20 cellular contexts compared by ENCODE assay signal in genomic region chr1:19734056-19734455, GRCh38.
DNase-seq lines count a peak whose midpoint lies in the region; ATAC-seq and TF ChIP-seq lines count a peak whose summit lies in the region.
"Had no signal": no experiment of that assay in that cellular context is flagged by ENCODE, and none has a peak within 500 bp of the region (broad histone marks: within the 10 kb centered on the region; RNA-seq: fewer than 3 reads in every experiment).

No MANE protein-coding gene starts in this region.

- H3K4ac ChIP-seq in neuronal stem cell (ENCODE audit: low read length) = no peak overlapping the region

- intact Hi-C loops in ascending aorta (cut with DNase I) = loop anchor here (10.0 kb wide), 1 partner anchor 289 kb away; no protein-coding TSS in a partner anchor

- H3K4me2 ChIP-seq in GM23248 (ENCODE audit: unreplicated experiment) (no peak overlapping the region), neuronal stem cell (ENCODE audit: insufficient read depth, low read length, poor library complexity, severe bottlenecking) (no peak overlapping the region)
- H3K4me2 ChIP-seq: BLaER1 treated with 17β-estradiol and CSF1 and Interleukin-3, amounts not matched to agents 10 nM and 100 nM had no signal

- no peak overlapping the region for H2BK120ac ChIP-seq in neuronal stem cell (ENCODE audit: low read depth, low read length)

- H3K27ac ChIP-seq in GM23248 (no peak overlapping the region), ascending aorta (peak overlapping the region; percentile 85 to 95), cingulate gyrus (ENCODE audit: low read depth, low read length) (peak overlapping the region; percentile 26), neuronal stem cell (replicated peaks; ENCODE audit: low read length) (no peak overlapping the region), suprapubic skin (no peak overlapping the region)
- H3K27ac ChIP-seq in CD8-positive, alpha-beta memory T cell (ENCODE audit: low read depth, low read length) = no peak overlapping the region
- H3K27ac ChIP-seq: BLaER1 treated with 17β-estradiol and CSF1 and Interleukin-3, amounts not matched to agents 10 nM and 100 nM; RWPE1 had no signal

- no peak for ATAC-seq in GM18505 (IDR thresholded peaks at IDR 0.05; ENCODE audit: unreplicated experiment)
- ATAC-seq: GM12878, PC-3 had no signal

- H3F3A ChIP-seq in GM23248 (ENCODE audit: insufficient read depth) = peaks cover 11% of the 10 kb centered on the region

- H3K14ac ChIP-seq in neuronal stem cell (ENCODE audit: low read length) = no peak overlapping the region

- peaks cover 0 to 4% (median 0%) of the 10 kb centered on the region in 5 donors for H3K9me3 Mint-ChIP-seq in CD8-positive, alpha-beta memory T cell

- H3K79me2 ChIP-seq in GM23248 (ENCODE audit: insufficient read depth) = no peaks in the 10 kb centered on the region

- H3K9me3 ChIP-seq in GM23248 (ENCODE audit: low read depth) (no peaks in the 10 kb centered on the region), ascending aorta (peaks cover 0 to 12% of the 10 kb centered on the region in 2 donors), neuronal stem cell (replicated peaks in 1 of 2; ENCODE audit: control insufficient read depth in 2 of 2, insufficient read depth in 1 of 2, low read depth in 1 of 2, low read length in 2 of 2) (peaks cover 6% of the 10 kb centered on the region in 2 donors), suprapubic skin (no peaks in the 10 kb centered on the region)
- H3K9me3 ChIP-seq in CD8-positive, alpha-beta memory T cell (ENCODE audit: low read length) = no peaks in the 10 kb centered on the region

- POLR2A ChIA-PET in CD8-positive, alpha-beta memory T cell (lab: Charles Lee) = no interaction called here

- CTCF ChIA-PET in CD8-positive, alpha-beta memory T cell (lab: Charles Lee) = no interaction called here

- H3K36me3 Mint-ChIP-seq in CD8-positive, alpha-beta memory T cell = peaks cover 29 to 73% (median 42%) of the 10 kb centered on the region in 3 donors

- no peak overlapping the region for H4K8ac ChIP-seq in neuronal stem cell (ENCODE audit: low read depth, low read length)

- H3K4me3 Mint-ChIP-seq in CD8-positive, alpha-beta memory T cell = no peak overlapping the region

- H3K4me1 Mint-ChIP-seq in CD8-positive, alpha-beta memory T cell = no peaks in the 10 kb centered on the region

- H3K27me3 ChIP-seq in GM23248 (replicated peaks; ENCODE audit: insufficient read depth) = no peaks in the 10 kb centered on the region
- H3K27me3 ChIP-seq in ascending aorta = no peaks in the 10 kb centered on the region
- peaks cover 0 to 70% (median 0%) of the 10 kb centered on the region in 3 experiments for H3K27me3 ChIP-seq in neuronal stem cell (ENCODE audit: control insufficient read depth in 3 of 3, insufficient read depth in 3 of 3, low read depth in 1 of 3, low read length in 3 of 3)
- no peaks in the 10 kb centered on the region for H3K27me3 ChIP-seq in CD8-positive, alpha-beta memory T cell (ENCODE audit: insufficient read depth, low read length, poor library complexity, severe bottlenecking)
- H3K27me3 ChIP-seq in suprapubic skin = no peaks in the 10 kb centered on the region
- H3K27me3 ChIP-seq: BLaER1 treated with 17β-estradiol and CSF1 and Interleukin-3, amounts not matched to agents 10 nM and 100 nM had no signal

- H2BK15ac ChIP-seq in neuronal stem cell (ENCODE audit: low read length) = no peak overlapping the region

- H3K4me3 ChIP-seq in GM23248 (no peak overlapping the region), ascending aorta (no peak overlapping the region), neuronal stem cell (ENCODE audit: low read length in 2 of 2) (no peak overlapping the region), suprapubic skin (no peak overlapping the region)
- H3K4me3 ChIP-seq in CD8-positive, alpha-beta memory T cell (ENCODE audit: low read length) = no peak overlapping the region
- H3K4me3 ChIP-seq: BLaER1 treated with 17β-estradiol and CSF1 and Interleukin-3, amounts not matched to agents 10 nM and 100 nM; GM12878 had no signal

- H2AFZ ChIP-seq in GM23248 (no peak overlapping the region), neuronal stem cell (ENCODE audit: low read length) (no peak overlapping the region)

- no peaks in the 10 kb centered on the region for H3K79me1 ChIP-seq in neuronal stem cell (ENCODE audit: low read depth, low read length)

- H3K27me3 Mint-ChIP-seq in CD8-positive, alpha-beta memory T cell = no peaks in the 10 kb centered on the region

- peak overlapping the region; percentile 78 for H3K18ac ChIP-seq in neuronal stem cell (ENCODE audit: low read length)

- TF ChIP-seq POLR2A in suprapubic skin (IDR thresholded peaks at IDR 0.05) (no peak), GM18505 (IDR thresholded peaks at IDR 0.05; ENCODE audit: borderline replicate concordance, extremely low read depth, insufficient read depth, insufficient read length) (no peak)

- no peaks in the 10 kb centered on the region for H4K20me1 ChIP-seq in GM23248 (ENCODE audit: insufficient read depth)

- no peak overlapping the region for H3K23ac ChIP-seq in neuronal stem cell (ENCODE audit: low read depth, low read length, poor library complexity)

- H3K27ac Mint-ChIP-seq in CD8-positive, alpha-beta memory T cell = no peak overlapping the region

- H2BK12ac ChIP-seq in neuronal stem cell (ENCODE audit: low read length) = no peak overlapping the region

- 82 to 84% methylated on average over 8 of the region's 8 CpGs for WGBS in GM23248 (ENCODE audit: low coverage in 1 of 2, low lambda C conversion rate in 2 of 2, missing lambda C conversion rate in 2 of 2), 2 experiments
- no CpG with 5 or more reads among the region's 8 CpGs for WGBS in neuronal stem cell (ENCODE audit: extremely low coverage in 2 of 2, insufficient read length in 2 of 2, insufficient replicate concordance in 1 of 2), 2 donors
- WGBS in suprapubic skin = 83% methylated on average over 8 of the region's 8 CpGs

- H3K4me1 ChIP-seq in GM23248 (ENCODE audit: insufficient read depth) (peaks cover 21% of the 10 kb centered on the region), ascending aorta (peaks cover 8 to 37% of the 10 kb centered on the region in 2 donors), neuronal stem cell (ENCODE audit: control insufficient read depth in 2 of 2, insufficient read depth in 1 of 2, low read depth in 1 of 2, low read length in 2 of 2) (peaks cover 2 to 13% of the 10 kb centered on the region in 2 donors), suprapubic skin (peaks cover 13% of the 10 kb centered on the region)
- no peaks in the 10 kb centered on the region for H3K4me1 ChIP-seq in CD8-positive, alpha-beta memory T cell (ENCODE audit: insufficient read depth, low read length)
- H3K4me1 ChIP-seq: BLaER1 treated with 17β-estradiol and CSF1 and Interleukin-3, amounts not matched to agents 10 nM and 100 nM had no signal

- TF ChIP-seq CTCF in ascending aorta (IDR thresholded peaks at IDR 0.05) (no peak), suprapubic skin (IDR thresholded peaks at IDR 0.05) (no peak)

- H3K36me3 ChIP-seq in GM23248 (ENCODE audit: low read depth) (peaks cover 4% of the 10 kb centered on the region; the same call in 1 of the 2 replicates), ascending aorta (peaks cover 4 to 9% of the 10 kb centered on the region in 2 donors), neuronal stem cell (replicated peaks in 1 of 2; ENCODE audit: control insufficient read depth in 2 of 2, insufficient read depth in 2 of 2, low read length in 2 of 2) (no peaks in the 10 kb centered on the region), suprapubic skin (peaks cover 32% of the 10 kb centered on the region)
- peaks cover 5% of the 10 kb centered on the region for H3K36me3 ChIP-seq in CD8-positive, alpha-beta memory T cell (ENCODE audit: insufficient read depth, low read length)

- no peak for TF ChIP-seq EP300 in suprapubic skin (IDR thresholded peaks at IDR 0.05)

- H2AK5ac ChIP-seq in neuronal stem cell (ENCODE audit: low read depth, low read length) = no peak overlapping the region

- in situ Hi-C loops in GM23248 (cut with MboI) = no loop called here

- DNase-seq in GM23248 (peak; percentile 29), ascending aorta (ENCODE audit: low spot score in 2 of 2) (no peak), neuronal stem cell (ENCODE audit: low spot score) (no peak), SKM-1 treated with dmso at 0.1 percent for 144 hours (lab: John Stamatoyannopoulos, UW; ENCODE audit: unreplicated experiment) (no peak), suprapubic skin (ENCODE audit: low spot score in 2 of 2) (no peak)
- no peak for DNase-seq in CD8-positive, alpha-beta memory T cell
- DNase-seq: DND-41, GOT3, KBM-7, MV-4-11, NCI-H1417, NCI-H187 treated with DMSO at 0.1 percent for 48 hours, NCI-H446, NCI-H748 treated with DMSO at 0.1 percent for 48 hours, PC-3 had no signal

- H3K9ac ChIP-seq in GM23248 (no peak overlapping the region), neuronal stem cell (ENCODE audit: low read depth, low read length, poor library complexity) (no peak overlapping the region)
- H3K9ac ChIP-seq: BLaER1 treated with 17β-estradiol and CSF1 and Interleukin-3, amounts not matched to agents 10 nM and 100 nM had no signal

- no peak overlapping the region for H4K91ac ChIP-seq in neuronal stem cell (ENCODE audit: low read depth, low read length, poor library complexity)

- H2BK5ac ChIP-seq in neuronal stem cell (ENCODE audit: low read length) = no peak overlapping the region

- H3K9me2 ChIP-seq in GM23248 (ENCODE audit: insufficient read depth) = no peaks in the 10 kb centered on the region

Comparison
In these comparisons a context has a peak if more than half of its experiments do, and no peak if none do; other contexts are left out.
1. H3K27ac ChIP-seq: peak in ascending aorta (2 of 2) and cingulate gyrus (single experiment); none in GM23248 (single experiment), neuronal stem cell (single experiment), CD8-positive, alpha-beta memory T cell (single experiment) and suprapubic skin (single experiment).